16 cellular contexts compared by ENCODE assay signal in genomic region chr4:683247-683897, GRCh38. TPM values are rescaled to one million over a fixed set of nuclear protein-coding genes. Genes with fewer than 3 reads are reported as not detected.
DNase-seq lines count a peak whose midpoint lies in the region; ATAC-seq, FAIRE-seq and TF ChIP-seq lines count a peak whose summit lies in the region.
"Had no signal": no experiment of that assay in that cellular context is flagged by ENCODE, and none has a peak within 500 bp of the region (broad histone marks: within the 10 kb centered on the region; RNA-seq: fewer than 3 reads in every experiment).

No MANE protein-coding gene starts in this region.

- H3K79me2 ChIP-seq in GM12878 (ENCODE audit: control insufficient read depth, insufficient read depth, low read length), result no peaks in the 10 kb centered on the region

- peak overlapping the region; percentile 37 to 74 (median 51); a peak in 20 of 22 replicates for H3K4me2 ChIP-seq in BLaER1 treated with 17β-estradiol and CSF1 and Interleukin-3, amounts not matched to agents 10 nM and 100 nM
- H3K4me2 ChIP-seq in GM12878 (ENCODE audit: control insufficient read depth, insufficient read depth) (no peak overlapping the region), neuronal stem cell (ENCODE audit: insufficient read depth, low read length, poor library complexity, severe bottlenecking) (no peak overlapping the region)

- peaks cover 7% of the 10 kb centered on the region for H3K79me1 ChIP-seq in neuronal stem cell (ENCODE audit: low read depth, low read length)

- DNase-seq in Daoy (ENCODE audit: low read depth) (peak; percentile 1), GM12878 (ENCODE audit: low read depth, low spot score) (no peak), neuronal stem cell (ENCODE audit: low spot score) (no peak), lower lobe of right lung (no peak), NCI-H2107 (lab: John Stamatoyannopoulos, UW) (no peak)
- DNase-seq: activated naive CD4-positive, alpha-beta T cell; central memory CD4-positive, alpha-beta T cell; KBM-7; naive B cell; NCI-H187 treated with DMSO at 0.1 percent for 48 hours; SIG-M5 had no signal

- CTCF ChIA-PET in GM12878 (lab: Yijun Ruan, JAX), result interaction anchor here (0.5 to 1.7 kb wide), 6 partner anchors 8 to 537 kb away, joined by 3 to 8 read pairs (median 6); no protein-coding TSS in a partner anchor

- H3K36me3 ChIP-seq in BLaER1 treated with 17β-estradiol and CSF1 and Interleukin-3, amounts not matched to agents 10 nM and 100 nM, result no peaks in the 10 kb centered on the region
- H3K36me3 ChIP-seq in GM12878 (ENCODE audit: control insufficient read depth in 2 of 2, insufficient read depth in 2 of 2, low read length in 1 of 2) (no peaks in the 10 kb centered on the region), neuronal stem cell (replicated peaks in 1 of 2; ENCODE audit: control insufficient read depth in 2 of 2, insufficient read depth in 2 of 2, low read length in 2 of 2) (no peaks in the 10 kb centered on the region), lower lobe of right lung (no peaks in the 10 kb centered on the region)
- H3K36me3 ChIP-seq: gastrocnemius medialis, ovary had no signal

- H2BK5ac ChIP-seq in neuronal stem cell (ENCODE audit: low read length), result no peak overlapping the region

- H2AK5ac ChIP-seq in neuronal stem cell (ENCODE audit: low read depth, low read length), result peak overlapping the region; percentile 97

- TF ChIP-seq EP300 in GM12878 (IDR thresholded peaks at IDR 0.05; ENCODE audit: borderline replicate concordance in 1 of 2, control insufficient read depth in 1 of 2, low read depth in 2 of 2, low read length in 2 of 2), result no peak

- peak overlapping the region; percentile 75 for H2BK12ac ChIP-seq in neuronal stem cell (ENCODE audit: low read length)

- H4K91ac ChIP-seq in neuronal stem cell (ENCODE audit: low read depth, low read length, poor library complexity), result no peak overlapping the region

- H3K4me3 ChIP-seq in BLaER1 treated with 17β-estradiol and CSF1 and Interleukin-3, amounts not matched to agents 10 nM and 100 nM, result no peak overlapping the region
- H3K4me3 ChIP-seq in GM12878, result no peak overlapping the region
- H3K4me3 ChIP-seq in neuronal stem cell (ENCODE audit: low read length in 2 of 2), result no peak overlapping the region
- no peak overlapping the region for H3K4me3 ChIP-seq in lower lobe of right lung
- H3K4me3 ChIP-seq: gastrocnemius medialis, ovary had no signal

- H4K20me1 ChIP-seq in BLaER1 treated with 17β-estradiol and CSF1 and Interleukin-3, amounts not matched to agents 10 nM and 100 nM, result no peaks in the 10 kb centered on the region
- H4K20me1 ChIP-seq in GM12878 (ENCODE audit: control insufficient read depth, insufficient read depth), result no peaks in the 10 kb centered on the region

- no peak for FAIRE-seq in GM12878 (lab: Jason Lieb, UNC)
- FAIRE-seq: keratinocyte had no signal

- peak overlapping the region in 5 of 11 experiments; percentile 6 to 35 (median 15); a peak in 3 of 22 replicates for H3K9ac ChIP-seq in BLaER1 treated with 17β-estradiol and CSF1 and Interleukin-3, amounts not matched to agents 10 nM and 100 nM
- H3K9ac ChIP-seq in GM12878 (ENCODE audit: control insufficient read depth, insufficient read depth, low read length) (no peak overlapping the region), neuronal stem cell (ENCODE audit: low read depth, low read length, poor library complexity) (peak overlapping the region; percentile 4)

- peak overlapping the region in 4 of 11 experiments; percentile 10 to 38 (median 20); a peak in 2 of 22 replicates for H3K27ac ChIP-seq in BLaER1 treated with 17β-estradiol and CSF1 and Interleukin-3, amounts not matched to agents 10 nM and 100 nM
- H3K27ac ChIP-seq in GM12878 (ENCODE audit: control insufficient read depth, insufficient read depth) (no peak overlapping the region), neuronal stem cell (replicated peaks; ENCODE audit: low read length) (no peak overlapping the region), lower lobe of right lung (no peak overlapping the region)
- H3K27ac ChIP-seq: gastrocnemius medialis, ovary had no signal

- peak overlapping the region; percentile 58 for H2BK15ac ChIP-seq in neuronal stem cell (ENCODE audit: low read length)

- H3K4me1 ChIP-seq in BLaER1 treated with 17β-estradiol and CSF1 and Interleukin-3, amounts not matched to agents 10 nM and 100 nM, result peaks cover 33 to 79% (median 53%) of the 10 kb centered on the region in 10 experiments
- H3K4me1 ChIP-seq in GM12878 (ENCODE audit: control insufficient read depth, insufficient read depth, low read length) (peaks cover 11% of the 10 kb centered on the region), neuronal stem cell (ENCODE audit: control insufficient read depth in 2 of 2, insufficient read depth in 1 of 2, low read depth in 1 of 2, low read length in 2 of 2) (peaks cover 6 to 9% of the 10 kb centered on the region in 2 donors), lower lobe of right lung (peaks cover 42% of the 10 kb centered on the region)

- intact Hi-C loops in GM12878 (cut with micrococcal nuclease; ENCODE audit: unreplicated experiment), result no loop called here
- intact Hi-C loops in lower lobe of right lung (cut with DNase I), result no loop called here

- H3K23ac ChIP-seq in neuronal stem cell (ENCODE audit: low read depth, low read length, poor library complexity), result peak overlapping the region; percentile 91

- H2BK120ac ChIP-seq in neuronal stem cell (ENCODE audit: low read depth, low read length), result peak overlapping the region; percentile 4

- TF ChIP-seq CTCF in GM12878 (IDR thresholded peaks at IDR 0.05 in 2 of 3, conservative IDR thresholded peaks at IDR 0.05 in 1 of 3; ENCODE audit: control insufficient read depth in 2 of 3, extremely low read depth in 1 of 3, insufficient read depth in 1 of 3, low read depth in 3 of 3, low read length in 3 of 3) (no peak), lower lobe of right lung (IDR thresholded peaks at IDR 0.05) (no peak)

- peak; percentile 3; the same call in 1 of the 3 replicates for ATAC-seq in GM12878
- no peak for ATAC-seq in lower lobe of right lung
- ATAC-seq in HG02678 (IDR thresholded peaks at IDR 0.05; ENCODE audit: unreplicated experiment), result no peak

- H3K4ac ChIP-seq in neuronal stem cell (ENCODE audit: low read length), result peak overlapping the region; percentile 93

- SMC1A ChIA-PET in GM12878 (lab: Charles Lee; ENCODE audit: uncharacterized antibody, unreplicated experiment), result interaction anchor here (1.4 kb wide), 1 partner anchor 18 kb away, joined by 4 read pairs; no protein-coding TSS in a partner anchor

- in situ Hi-C loops in GM12878 (cut with MboI), result no loop called here

- peaks cover 0 to 3% (median 0%) of the 10 kb centered on the region in 11 experiments; a peak in 3 of 22 replicates for H3K27me3 ChIP-seq in BLaER1 treated with 17β-estradiol and CSF1 and Interleukin-3, amounts not matched to agents 10 nM and 100 nM
- H3K27me3 ChIP-seq in GM12878 (replicated peaks in 1 of 2; ENCODE audit: control insufficient read depth in 2 of 2, insufficient read depth in 2 of 2, low read length in 1 of 2) (no peaks in the 10 kb centered on the region), neuronal stem cell (ENCODE audit: control insufficient read depth in 3 of 3, insufficient read depth in 3 of 3, low read depth in 1 of 3, low read length in 3 of 3) (peaks cover 0 to 9% (median 4%) of the 10 kb centered on the region in 3 experiments), lower lobe of right lung (ENCODE audit: low read depth) (no peaks in the 10 kb centered on the region)
- H3K27me3 ChIP-seq: ovary had no signal

- no TSS peak for BruUV-seq in GM12878 (replicated peaks; lab: Mats Ljungman, UMichigan)

- peak overlapping the region; percentile 70 for H3K18ac ChIP-seq in neuronal stem cell (ENCODE audit: low read length)

- RAD21 ChIA-PET in GM12878 (lab: Charles Lee; ENCODE audit: unreplicated experiment), result interaction anchor here (0.6 kb wide), 1 partner anchor 17 kb away, joined by 3 read pairs; no protein-coding TSS in a partner anchor

- H3K9me3 ChIP-seq in BLaER1 treated with 17β-estradiol and CSF1 and Interleukin-3, amounts not matched to agents 10 nM and 100 nM (replicated peaks in 1 of 11), result no peaks in the 10 kb centered on the region
- H3K9me3 ChIP-seq in GM12878 (replicated peaks; ENCODE audit: control insufficient read depth, insufficient read depth, low read length), result no peaks in the 10 kb centered on the region
- no peaks in the 10 kb centered on the region for H3K9me3 ChIP-seq in neuronal stem cell (replicated peaks in 1 of 2; ENCODE audit: control insufficient read depth in 2 of 2, insufficient read depth in 1 of 2, low read depth in 1 of 2, low read length in 2 of 2)
- H3K9me3 ChIP-seq in lower lobe of right lung, result no peaks in the 10 kb centered on the region
- H3K9me3 ChIP-seq: gastrocnemius medialis, ovary had no signal

- peak overlapping the region; percentile 75 for H3K14ac ChIP-seq in neuronal stem cell (ENCODE audit: low read length)

- TF ChIP-seq POLR2A in GM12878 (IDR thresholded peaks at IDR 0.05; ENCODE audit: low read depth, low read length), result no peak

- WGBS in GM12878 (ENCODE audit: insufficient coverage, insufficient replicate concordance, low lambda C conversion rate, missing lambda C conversion rate), result 67% methylated on average over 21 of the region's 25 CpGs
- WGBS in neuronal stem cell (ENCODE audit: extremely low coverage in 2 of 2, insufficient read length in 2 of 2, insufficient replicate concordance in 1 of 2), 2 donors, result no CpG with 5 or more reads among the region's 25 CpGs

- H2AFZ ChIP-seq in GM12878 (ENCODE audit: control insufficient read depth, low read depth, low read length), result no peak overlapping the region
- peak overlapping the region; percentile 72 for H2AFZ ChIP-seq in neuronal stem cell (ENCODE audit: low read length)

- POLR2A ChIA-PET in GM12878 (lab: Charles Lee), result no interaction called here

- no peak overlapping the region for H4K8ac ChIP-seq in neuronal stem cell (ENCODE audit: low read depth, low read length)

- TF ChIP-seq RAD21 in GM12878 (IDR thresholded peaks at IDR 0.05; ENCODE audit: insufficient read depth, low read depth, low read length), result no peak

RNA-seq across cellular contexts. Expression of gene SLC49A3, which starts 5.6 kb away (rescaled TPM):
- total RNA-seq in Daoy (2014; rRNA removed; shearing (Covaris generic)), result not detected in 2 replicates
- total RNA-seq in GM12878 (2013; cell fraction: nucleolus; rRNA removed), result not detected in 2 replicates
- total RNA-seq in GM12878 (2014; rRNA removed) (0.17 and 0.22 TPM in 2 replicates), GM12878 (2014; rRNA removed; fragmentation: Illumina TruSeq; extraction: Trizol) (not detected in 2 replicates), GM12878 (2021) (0.74 and 0.85 TPM in 2 replicates), lower lobe of right lung (31.5 TPM)
- not detected for polyA plus RNA-seq in GM12878 (2011; ENCODE audit: low read depth)
- polyA plus RNA-seq in GM12878 (2011; rRNA removed) (not detected in 2 replicates), GM12878 (2014; fragmentation: Illumina TruSeq; extraction: Trizol) (0.09 TPM in 1 of 2 replicates, not detected in the other), GM12878 (2014; fragmentation: Nextera tagmentation; extraction: Ambion mirVana) (not detected), GM12878 (2014; rRNA removed) (0.09 and 0.24 TPM in 2 replicates), GM12878 (2016; fragmentation: Nextera tagmentation; extraction: Ambion mirVana) (under 1 TPM; 0.14 to 0.19 TPM)
- polyA plus RNA-seq in GM12878 (2011; cell fraction: cytosol; rRNA removed), result not detected in 2 replicates
- not detected in 2 replicates for polyA plus RNA-seq in GM12878 (2011; cell fraction: nucleus; rRNA removed)
- 0.60 and 0.62 TPM in 2 replicates for polyA plus RNA-seq in GM12878 (2012)
- polyA minus RNA-seq in GM12878 (2011; rRNA and poly(A)+ RNA removed), result not detected in 2 replicates
- polyA minus RNA-seq in GM12878 (2011; cell fraction: cytosol; rRNA and poly(A)+ RNA removed), result not detected in 2 replicates
- not detected in 2 replicates for polyA minus RNA-seq in GM12878 (2011; cell fraction: nucleus; rRNA and poly(A)+ RNA removed)
- 0.81 TPM for polyA plus RNA-seq in neuronal stem cell (2013, experiment 1 of 2)
- 0.57 TPM for polyA plus RNA-seq in neuronal stem cell (2013, experiment 2 of 2)

RNA-seq across cellular contexts. Expression of gene MYL5, which starts 9.0 kb away (rescaled TPM):
- total RNA-seq in Daoy (2014; rRNA removed; shearing (Covaris generic)), result 2.2 and 6.1 TPM in 2 replicates
- 31.7 and 32.8 TPM in 2 replicates for total RNA-seq in GM12878 (2013; cell fraction: nucleolus; rRNA removed)
- 7.5 and 10.8 TPM in 2 replicates for total RNA-seq in GM12878 (2014; rRNA removed)
- 5.9 and 7.0 TPM in 2 replicates for total RNA-seq in GM12878 (2014; rRNA removed; fragmentation: Illumina TruSeq; extraction: Trizol)
- total RNA-seq in GM12878 (2021), result 12.0 and 13.8 TPM in 2 replicates
- 15.5 TPM for polyA plus RNA-seq in GM12878 (2011; ENCODE audit: low read depth)
- 8.2 and 13.6 TPM in 2 replicates for polyA plus RNA-seq in GM12878 (2011; rRNA removed)
- 11.3 and 13.3 TPM in 2 replicates for polyA plus RNA-seq in GM12878 (2011; cell fraction: cytosol; rRNA removed)
- polyA plus RNA-seq in GM12878 (2011; cell fraction: nucleus; rRNA removed), result 42.0 and 46.7 TPM in 2 replicates
- 22.6 and 23.9 TPM in 2 replicates for polyA plus RNA-seq in GM12878 (2012)
- polyA plus RNA-seq in GM12878 (2014; fragmentation: Illumina TruSeq; extraction: Trizol), result 3.3 and 6.1 TPM in 2 replicates
- polyA plus RNA-seq in GM12878 (2014; fragmentation: Nextera tagmentation; extraction: Ambion mirVana), result 1 to 10 TPM; 1.2 to 3.9 TPM
- 8.7 and 11.9 TPM in 2 replicates for polyA plus RNA-seq in GM12878 (2014; rRNA removed)
- polyA plus RNA-seq in GM12878 (2016; fragmentation: Nextera tagmentation; extraction: Ambion mirVana), result 1 to 10 TPM; 6.6 to 7.8 TPM
- 5.0 and 11.4 TPM in 2 replicates for polyA minus RNA-seq in GM12878 (2011; rRNA and poly(A)+ RNA removed)
- 3.4 and 5.7 TPM in 2 replicates for polyA minus RNA-seq in GM12878 (2011; cell fraction: cytosol; rRNA and poly(A)+ RNA removed)
- 16.8 and 27.2 TPM in 2 replicates for polyA minus RNA-seq in GM12878 (2011; cell fraction: nucleus; rRNA and poly(A)+ RNA removed)
- 4.1 TPM for polyA plus RNA-seq in neuronal stem cell (2013, experiment 1 of 2)
- polyA plus RNA-seq in neuronal stem cell (2013, experiment 2 of 2), result 3.9 TPM
- 9.7 TPM for total RNA-seq in lower lobe of right lung

RNA-seq across cellular contexts. Expression of gene ATP5ME, which starts 9.3 kb away (rescaled TPM):
- 101 and 109 TPM in 2 replicates for total RNA-seq in Daoy (2014; rRNA removed; shearing (Covaris generic))
- total RNA-seq in GM12878 (2013; cell fraction: nucleolus; rRNA removed), result 11.1 and 11.3 TPM in 2 replicates
- 406 and 453 TPM in 2 replicates for total RNA-seq in GM12878 (2014; rRNA removed)
- total RNA-seq in GM12878 (2014; rRNA removed; fragmentation: Illumina TruSeq; extraction: Trizol), result 565 and 627 TPM in 2 replicates
- 279 and 323 TPM in 2 replicates for total RNA-seq in GM12878 (2021)
- 98.1 TPM for polyA plus RNA-seq in GM12878 (2011; ENCODE audit: low read depth)
- 350 and 373 TPM in 2 replicates for polyA plus RNA-seq in GM12878 (2011; rRNA removed)
- polyA plus RNA-seq in GM12878 (2011; cell fraction: cytosol; rRNA removed), result 609 and 754 TPM in 2 replicates
- 195 and 199 TPM in 2 replicates for polyA plus RNA-seq in GM12878 (2011; cell fraction: nucleus; rRNA removed)
- polyA plus RNA-seq in GM12878 (2012), result 765 and 1,112 TPM in 2 replicates
- polyA plus RNA-seq in GM12878 (2014; fragmentation: Illumina TruSeq; extraction: Trizol), result 77.3 and 359 TPM in 2 replicates
- 1,000 to 10,000 TPM; 1,956 to 2,374 TPM for polyA plus RNA-seq in GM12878 (2014; fragmentation: Nextera tagmentation; extraction: Ambion mirVana)
- 388 and 500 TPM in 2 replicates for polyA plus RNA-seq in GM12878 (2014; rRNA removed)
- 1,000 to 10,000 TPM in 1 of 2 experiments, 100 to 1,000 TPM in 1; 997 to 1,034 TPM for polyA plus RNA-seq in GM12878 (2016; fragmentation: Nextera tagmentation; extraction: Ambion mirVana)
- 105 and 133 TPM in 2 replicates for polyA minus RNA-seq in GM12878 (2011; rRNA and poly(A)+ RNA removed)
- polyA minus RNA-seq in GM12878 (2011; cell fraction: cytosol; rRNA and poly(A)+ RNA removed), result 46.8 and 58.4 TPM in 2 replicates
- polyA minus RNA-seq in GM12878 (2011; cell fraction: nucleus; rRNA and poly(A)+ RNA removed), result 24.5 and 32.9 TPM in 2 replicates
- 966 TPM for polyA plus RNA-seq in neuronal stem cell (2013, experiment 1 of 2)
- polyA plus RNA-seq in neuronal stem cell (2013, experiment 2 of 2), result 911 TPM
- 173 TPM for total RNA-seq in lower lobe of right lung

RNA-seq across cellular contexts. Expression of gene PCGF3, which starts 22.3 kb away (rescaled TPM):
- total RNA-seq in Daoy (2014; rRNA removed; shearing (Covaris generic)), result 26.5 TPM in 2 replicates
- 137 and 138 TPM in 2 replicates for total RNA-seq in GM12878 (2013; cell fraction: nucleolus; rRNA removed)
- total RNA-seq in GM12878 (2014; rRNA removed) (21.1 and 21.7 TPM in 2 replicates), GM12878 (2014; rRNA removed; fragmentation: Illumina TruSeq; extraction: Trizol) (15.0 and 15.4 TPM in 2 replicates), GM12878 (2021) (35.4 and 35.8 TPM in 2 replicates), lower lobe of right lung (44.8 TPM)
- polyA plus RNA-seq in GM12878 (2011; ENCODE audit: low read depth), result 19.4 TPM
- polyA plus RNA-seq in GM12878 (2011; rRNA removed) (43.8 and 45.9 TPM in 2 replicates), GM12878 (2014; fragmentation: Illumina TruSeq; extraction: Trizol) (11.9 and 15.6 TPM in 2 replicates), GM12878 (2014; fragmentation: Nextera tagmentation; extraction: Ambion mirVana) (1 to 10 TPM; 2.2 to 4.5 TPM), GM12878 (2014; rRNA removed) (33.2 and 40.5 TPM in 2 replicates), GM12878 (2016; fragmentation: Nextera tagmentation; extraction: Ambion mirVana) (10 to 100 TPM; 14.3 to 16.2 TPM)
- polyA plus RNA-seq in GM12878 (2011; cell fraction: cytosol; rRNA removed), result 43.1 and 49.1 TPM in 2 replicates
- 236 and 252 TPM in 2 replicates for polyA plus RNA-seq in GM12878 (2011; cell fraction: nucleus; rRNA removed)
- 22.8 and 29.1 TPM in 2 replicates for polyA plus RNA-seq in GM12878 (2012)
- polyA minus RNA-seq in GM12878 (2011; rRNA and poly(A)+ RNA removed), result 54.2 and 58.7 TPM in 2 replicates
- 22.6 and 24.6 TPM in 2 replicates for polyA minus RNA-seq in GM12878 (2011; cell fraction: cytosol; rRNA and poly(A)+ RNA removed)
- 60.6 and 74.2 TPM in 2 replicates for polyA minus RNA-seq in GM12878 (2011; cell fraction: nucleus; rRNA and poly(A)+ RNA removed)
- 40.8 TPM for polyA plus RNA-seq in neuronal stem cell (2013, experiment 1 of 2)
- 42.5 TPM for polyA plus RNA-seq in neuronal stem cell (2013, experiment 2 of 2)

RNA-seq across cellular contexts. Expression of gene PDE6B, which starts 58.0 kb away (rescaled TPM):
- total RNA-seq in Daoy (2014; rRNA removed; shearing (Covaris generic)), result 0.51 and 4.2 TPM in 2 replicates
- not detected in 2 replicates for total RNA-seq in GM12878 (2013; cell fraction: nucleolus; rRNA removed)
- total RNA-seq in GM12878 (2014; rRNA removed) (4.5 and 6.4 TPM in 2 replicates), GM12878 (2014; rRNA removed; fragmentation: Illumina TruSeq; extraction: Trizol) (4.8 and 6.1 TPM in 2 replicates), GM12878 (2021) (3.5 and 5.6 TPM in 2 replicates), lower lobe of right lung (5.5 TPM)
- polyA plus RNA-seq in GM12878 (2011; ENCODE audit: low read depth), result 3.9 TPM
- polyA plus RNA-seq in GM12878 (2011; rRNA removed) (1.8 and 3.6 TPM in 2 replicates), GM12878 (2014; fragmentation: Illumina TruSeq; extraction: Trizol) (1.9 and 4.3 TPM in 2 replicates), GM12878 (2014; fragmentation: Nextera tagmentation; extraction: Ambion mirVana) (1 to 10 TPM; 2.6 to 4.1 TPM), GM12878 (2014; rRNA removed) (3.5 and 4.5 TPM in 2 replicates), GM12878 (2016; fragmentation: Nextera tagmentation; extraction: Ambion mirVana) (1 to 10 TPM; 3.1 to 6.4 TPM)
- polyA plus RNA-seq in GM12878 (2011; cell fraction: cytosol; rRNA removed), result 3.9 TPM in 2 replicates
- 1.6 and 2.3 TPM in 2 replicates for polyA plus RNA-seq in GM12878 (2011; cell fraction: nucleus; rRNA removed)
- polyA plus RNA-seq in GM12878 (2012), result 9.1 and 13.2 TPM in 2 replicates
- polyA minus RNA-seq in GM12878 (2011; rRNA and poly(A)+ RNA removed), result 4.1 and 4.5 TPM in 2 replicates
- polyA minus RNA-seq in GM12878 (2011; cell fraction: cytosol; rRNA and poly(A)+ RNA removed), result 3.5 and 4.1 TPM in 2 replicates
- polyA minus RNA-seq in GM12878 (2011; cell fraction: nucleus; rRNA and poly(A)+ RNA removed), result 0.24 and 2.0 TPM in 2 replicates
- 9.5 TPM for polyA plus RNA-seq in neuronal stem cell (2013, experiment 1 of 2)
- 9.3 TPM for polyA plus RNA-seq in neuronal stem cell (2013, experiment 2 of 2)
- total RNA-seq: gastrocnemius medialis had no signal
- polyA plus RNA-seq: keratinocyte had no signal

Comparison
In these comparisons a context has a peak if more than half of its experiments do, and no peak if none do; other contexts are left out.
1. H3K4me2 ChIP-seq: peak in BLaER1 treated with 17β-estradiol and CSF1 and Interleukin-3, amounts not matched to agents 10 nM and 100 nM (11 of 11); none in GM12878 (single experiment) and neuronal stem cell (single experiment).
2. RNA of gene SLC49A3, which starts 5.6 kb away (total RNA-seq): 31.5 TPM in lower lobe of right lung (single experiment); 0.17 to 0.85 TPM in GM12878 and not detected in Daoy; every median in the first group is over 10 times any median in the second.